ENCODE assay signal across 17 cellular contexts in genomic region chr14:51442513-51443175, GRCh38.
A peak's percentile ranks its signal among the peaks of the same experiment; 100 is the strongest.
DNase-seq lines count a peak whose midpoint lies in the region; ATAC-seq and TF ChIP-seq lines count a peak whose summit lies in the region.
"Had no signal": no experiment of that assay in that cellular context is flagged by ENCODE, and none has a peak within 500 bp of the region (broad histone marks: within the 10 kb centered on the region; RNA-seq: fewer than 3 reads in every experiment).

No MANE protein-coding gene starts in this region.

- CTCF ChIA-PET in RWPE1 (lab: Yijun Ruan, JAX): interaction anchor here (0.6 to 0.9 kb wide), 3 partner anchors 13 to 209 kb away, joined by 3 to 4 read pairs (median 3); no protein-coding TSS in a partner anchor

- no peak overlapping the region for H3K27ac ChIP-seq in RWPE1
- peak overlapping the region in 2 of 4 donors; percentile 8 to 28 for H3K27ac ChIP-seq in esophagus muscularis mucosa (replicated peaks in 1 of 4)

- TF ChIP-seq POLR2A in esophagus muscularis mucosa (IDR thresholded peaks at IDR 0.05; ENCODE audit: low read depth): no peak

- TF ChIP-seq CTCF in RWPE1 (conservative IDR thresholded peaks at IDR 0.05; ENCODE audit: low read depth) (no peak), esophagus muscularis mucosa (IDR thresholded peaks at IDR 0.05) (no peak), omental fat pad (IDR thresholded peaks at IDR 0.05) (no peak)

- intact Hi-C loops in esophagus muscularis mucosa (cut with DNase I): no loop called here
- intact Hi-C loops in activated T-helper 1 cell treated with anti-CD3 and anti-CD28 coated beads, Interleukin-12 subunit alpha, Interleukin-12 subunit beta, Interleukin-2, Interleukin-4 antibody, amounts not matched to agents 30 ng/mL and 10 ng/mL and 1 ng/mL, durations not matched to agents 14 hours and 24 hours and 36 hours (cut with micrococcal nuclease): no loop called here

- no peaks in the 10 kb centered on the region for H3K36me3 ChIP-seq in esophagus muscularis mucosa
- H3K36me3 ChIP-seq: transverse colon had no signal

- H3K4me3 ChIP-seq in esophagus muscularis mucosa: no peak overlapping the region
- H3K4me3 ChIP-seq: transverse colon had no signal

- no peaks in the 10 kb centered on the region for H3K27me3 ChIP-seq in esophagus muscularis mucosa
- H3K27me3 ChIP-seq: transverse colon had no signal

- no peak for TF ChIP-seq EP300 in esophagus muscularis mucosa (IDR thresholded peaks at IDR 0.05)

- H3K9me3 ChIP-seq in esophagus muscularis mucosa: no peaks in the 10 kb centered on the region
- H3K9me3 ChIP-seq: Caco-2, transverse colon had no signal

- no peak overlapping the region for H3K4me3 Mint-ChIP-seq in activated T-helper 1 cell treated with anti-CD3 and anti-CD28 coated beads, Interleukin-12 subunit alpha, Interleukin-12 subunit beta, Interleukin-2, Interleukin-4 antibody, amounts not matched to agents 30 ng/mL and 10 ng/mL and 1 ng/mL, durations not matched to agents 14 hours and 24 hours and 36 hours
- H3K4me3 Mint-ChIP-seq: activated naive CD4-positive, alpha-beta T cell treated with anti-CD3 and anti-CD28 coated beads for 36 hours; naive B cell had no signal

- H3K4me1 Mint-ChIP-seq in activated T-helper 1 cell treated with anti-CD3 and anti-CD28 coated beads, Interleukin-12 subunit alpha, Interleukin-12 subunit beta, Interleukin-2, Interleukin-4 antibody, amounts not matched to agents 30 ng/mL and 10 ng/mL and 1 ng/mL, durations not matched to agents 14 hours and 24 hours and 36 hours (ENCODE audit: low read depth): no peaks in the 10 kb centered on the region
- H3K4me1 Mint-ChIP-seq: naive B cell had no signal

- POLR2A ChIA-PET in RWPE1 (lab: Yijun Ruan, JAX; ENCODE audit: low non-redundant PET): no interaction called here

- H3K4me1 ChIP-seq in esophagus muscularis mucosa: peaks cover 0 to 17% (median 16%) of the 10 kb centered on the region in 4 donors
- H3K4me1 ChIP-seq: Caco-2 had no signal

- no peaks in the 10 kb centered on the region for H3K36me3 Mint-ChIP-seq in activated T-helper 1 cell treated with anti-CD3 and anti-CD28 coated beads, Interleukin-12 subunit alpha, Interleukin-12 subunit beta, Interleukin-2, Interleukin-4 antibody, amounts not matched to agents 30 ng/mL and 10 ng/mL and 1 ng/mL, durations not matched to agents 14 hours and 24 hours and 36 hours (ENCODE audit: low read depth)
- H3K36me3 Mint-ChIP-seq: naive B cell had no signal

- H3K27ac Mint-ChIP-seq in activated T-helper 1 cell treated with anti-CD3 and anti-CD28 coated beads, Interleukin-12 subunit alpha, Interleukin-12 subunit beta, Interleukin-2, Interleukin-4 antibody, amounts not matched to agents 30 ng/mL and 10 ng/mL and 1 ng/mL, durations not matched to agents 14 hours and 24 hours and 36 hours: no peak overlapping the region
- H3K27ac Mint-ChIP-seq: activated naive CD4-positive, alpha-beta T cell treated with anti-CD3 and anti-CD28 coated beads for 36 hours; naive B cell had no signal

- ATAC-seq in omental fat pad (ENCODE audit: low FRiP score) (peak; percentile 91), HG03159 (IDR thresholded peaks at IDR 0.05; ENCODE audit: unreplicated experiment) (no peak)

- 24% methylated on average over 2 of the region's 2 CpGs for WGBS in esophagus muscularis mucosa

- no peaks in the 10 kb centered on the region for H3K9me3 Mint-ChIP-seq in activated T-helper 1 cell treated with anti-CD3 and anti-CD28 coated beads, Interleukin-12 subunit alpha, Interleukin-12 subunit beta, Interleukin-2, Interleukin-4 antibody, amounts not matched to agents 30 ng/mL and 10 ng/mL and 1 ng/mL, durations not matched to agents 14 hours and 24 hours and 36 hours
- H3K9me3 Mint-ChIP-seq: activated naive CD4-positive, alpha-beta T cell treated with anti-CD3 and anti-CD28 coated beads for 36 hours; naive B cell had no signal

- DNase-seq in EH (ENCODE audit: low read depth) (peak; percentile 98), RWPE1 (ENCODE audit: low spot score) (peak; percentile 78), esophagus muscularis mucosa (ENCODE audit: extremely low spot score) (peak; percentile 83), omental fat pad (ENCODE audit: low spot score) (no peak)
- DNase-seq in activated T-cell treated with anti-CD3 and anti-CD28 coated beads, Interleukin-2, amount 50 U/mL, for 48 hours: no peak
- no peak for DNase-seq in activated T-helper 1 cell treated with anti-CD3 and anti-CD28 coated beads, Interleukin-12 subunit alpha, Interleukin-12 subunit beta, Interleukin-2, Interleukin-4 antibody, amounts not matched to agents 30 ng/mL and 10 ng/mL and 1 ng/mL, durations not matched to agents 14 hours and 24 hours and 36 hours (ENCODE audit: low spot score)
- DNase-seq in stimulated activated CD4-positive, alpha-beta T cell treated with anti-CD3 and anti-CD28 coated beads, Interleukin-4, amount 100 ng/mL, for 1 hour: no peak
- DNase-seq: activated CD4-positive, alpha-beta T cell treated with anti-CD3 and anti-CD28 coated beads for 4 hours; activated naive CD4-positive, alpha-beta T cell treated with anti-CD3 and anti-CD28 coated beads for 36 hours; Caco-2; erythroblast; naive B cell; NCI-H1436 treated with DMSO at 0.1 percent for 48 hours; OCI-M1; stimulated activated CD4-positive, alpha-beta T cell treated with anti-CD3 and anti-CD28 coated beads, Interleukin-2, amount 100 ng/mL, for 48 hours; transverse colon had no signal

- H3K27me3 Mint-ChIP-seq in activated T-helper 1 cell treated with anti-CD3 and anti-CD28 coated beads, Interleukin-12 subunit alpha, Interleukin-12 subunit beta, Interleukin-2, Interleukin-4 antibody, amounts not matched to agents 30 ng/mL and 10 ng/mL and 1 ng/mL, durations not matched to agents 14 hours and 24 hours and 36 hours (ENCODE audit: insufficient read depth): peaks cover 3% of the 10 kb centered on the region

Comparison
In these comparisons a context has a peak if more than half of its experiments do, and no peak if none do; other contexts are left out.
1. DNase-seq: peak in EH (single experiment), RWPE1 (single experiment) and esophagus muscularis mucosa (single experiment); none in omental fat pad (single experiment), activated T-cell treated with anti-CD3 and anti-CD28 coated beads, Interleukin-2, amount 50 U/mL, for 48 hours (0 of 2), activated T-helper 1 cell treated with anti-CD3 and anti-CD28 coated beads, Interleukin-12 subunit alpha, Interleukin-12 subunit beta, Interleukin-2, Interleukin-4 antibody, amounts not matched to agents 30 ng/mL and 10 ng/mL and 1 ng/mL, durations not matched to agents 14 hours and 24 hours and 36 hours (single experiment) and stimulated activated CD4-positive, alpha-beta T cell treated with anti-CD3 and anti-CD28 coated beads, Interleukin-4, amount 100 ng/mL, for 1 hour (single experiment).